1 cellular context compared by ENCODE assay signal in genomic region chr3:70065666-70066253, GRCh38.
TF ChIP-seq lines count a peak whose summit lies in the region.

No MANE protein-coding gene starts in this region.

TF ChIP-seq in GM23338, 12 proteins besides CTCF, POLR2A, EP300 and RAD21 (continued from another document):
- TF ChIP-seq REST (IDR thresholded peaks at IDR 0.05; ENCODE audit: unreplicated experiment) = no peak
- no peak for TF ChIP-seq STAT1 (IDR thresholded peaks at IDR 0.05; ENCODE audit: unreplicated experiment)
- no peak for TF ChIP-seq POLR2AphosphoS5 (IDR thresholded peaks at IDR 0.05; ENCODE audit: low read depth)
- TF ChIP-seq CREB1 (CRISPR knock-in tag; IDR thresholded peaks at IDR 0.05; ENCODE audit: low read depth) = no peak
- TF ChIP-seq ZNF331 (CRISPR knock-in tag; IDR thresholded peaks at IDR 0.05; ENCODE audit: low read depth) = no peak
TF ChIP-seq in GM23338: peak in this region for 0.
